In genomic region chr1:15941899-15942660, GRCh38 we compare ENCODE assay signal across 1 cellular context.
TF ChIP-seq lines count a peak whose summit lies in the region.

No MANE protein-coding gene starts in this region.

TF ChIP-seq in HCT116, 20 proteins besides CTCF, POLR2A, EP300 and RAD21 (continued from another document):
- TF ChIP-seq ZBTB33 (IDR thresholded peaks at IDR 0.05; ENCODE audit: extremely low read depth, insufficient replicate concordance, low read length): no peak
- TF ChIP-seq SIN3A (IDR thresholded peaks at IDR 0.05; ENCODE audit: low read depth): no peak
- no peak for TF ChIP-seq YY1 (IDR thresholded peaks at IDR 0.05; ENCODE audit: extremely low read depth, insufficient replicate concordance, low read depth, low read length)
- no peak for TF ChIP-seq TCF7L2 (IDR thresholded peaks at IDR 0.05; ENCODE audit: borderline replicate concordance, extremely low read depth, insufficient read depth, insufficient read length)
- no peak for TF ChIP-seq SP1 (IDR thresholded peaks at IDR 0.05; ENCODE audit: low read depth)
TF ChIP-seq in HCT116: peak in this region for 0.
